In genomic region chr10:93567277-93568104, GRCh38 we compare ENCODE assay signal across 1 cellular context.
TF ChIP-seq lines count a peak whose summit lies in the region.

No MANE protein-coding gene starts in this region.

TF ChIP-seq in HepG2, 621 proteins besides CTCF, POLR2A, EP300 and RAD21:
- no peak for TF ChIP-seq ZNF816 (CRISPR knock-in tag; IDR thresholded peaks at IDR 0.05; ENCODE audit: borderline replicate concordance)
- 0 out of 2 replicates have a peak, but pooled peaks have one; percentile 15 for TF ChIP-seq ZNF629 (CRISPR knock-in tag; conservative IDR thresholded peaks at IDR 0.05)
- no peak for TF ChIP-seq CBFB (CRISPR knock-in tag; IDR thresholded peaks at IDR 0.05)
- TF ChIP-seq NFATC3 (CRISPR knock-in tag; IDR thresholded peaks at IDR 0.05) = no peak
